In the genomic region with DNA sequence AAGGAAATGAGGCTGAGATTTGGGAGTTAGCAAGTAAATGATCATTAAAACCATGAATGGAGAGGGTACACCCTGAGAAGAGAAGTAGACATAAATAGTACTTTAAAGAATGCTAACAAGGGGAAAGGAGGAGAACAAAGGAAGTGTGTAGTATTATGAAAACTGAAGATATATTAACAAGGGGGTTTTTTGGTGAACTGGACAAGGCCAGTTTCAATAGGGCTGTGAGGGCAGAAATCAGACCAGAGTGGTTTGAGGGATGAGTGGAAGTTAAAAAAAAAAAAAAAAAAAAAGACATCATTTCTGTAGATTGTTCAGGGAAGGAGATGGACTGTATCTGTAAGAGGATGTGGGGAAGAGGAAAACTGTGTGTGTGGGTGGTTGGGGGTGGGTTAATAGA, we compare ENCODE assay signal across 1 cellular context.
TF ChIP-seq lines count a peak whose summit lies in the region.

No MANE protein-coding gene starts in this region.

TF ChIP-seq in IMR-90, 13 proteins besides CTCF, POLR2A, EP300 and RAD21 (continued from another document):
- TF ChIP-seq ELK1 (IDR thresholded peaks at IDR 0.05; ENCODE audit: borderline replicate concordance, low read depth, low read length) (no peak), RCOR1 (IDR thresholded peaks at IDR 0.05; ENCODE audit: insufficient replicate concordance, low read length) (no peak), CEBPB (IDR thresholded peaks at IDR 0.05; ENCODE audit: low read depth, low read length) (no peak), MAZ (IDR thresholded peaks at IDR 0.05; ENCODE audit: borderline replicate concordance, low read depth, low read length) (no peak), FOS (IDR thresholded peaks at IDR 0.05; ENCODE audit: low read depth, low read length) (no peak), MAFK (IDR thresholded peaks at IDR 0.05; ENCODE audit: low read depth, low read length) (no peak), RFX5 (IDR thresholded peaks at IDR 0.05; ENCODE audit: low read depth, low read length) (no peak), NFE2L2 (IDR thresholded peaks at IDR 0.05; ENCODE audit: low read depth, low read length) (no peak)
- TF ChIP-seq, protein P1, sequence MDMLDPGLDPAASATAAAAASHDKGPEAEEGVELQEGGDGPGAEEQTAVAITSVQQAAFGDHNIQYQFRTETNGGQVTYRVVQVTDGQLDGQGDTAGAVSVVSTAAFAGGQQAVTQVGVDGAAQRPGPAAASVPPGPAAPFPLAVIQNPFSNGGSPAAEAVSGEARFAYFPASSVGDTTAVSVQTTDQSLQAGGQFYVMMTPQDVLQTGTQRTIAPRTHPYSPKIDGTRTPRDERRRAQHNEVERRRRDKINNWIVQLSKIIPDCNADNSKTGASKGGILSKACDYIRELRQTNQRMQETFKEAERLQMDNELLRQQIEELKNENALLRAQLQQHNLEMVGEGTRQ (IDR thresholded peaks at IDR 0.05; ENCODE audit: low read depth, low read length), result no peak
